In genomic region chr19:1041272-1041834, GRCh38 we compare ENCODE assay signal across 8 cellular contexts. TPM values are rescaled to one million over a fixed set of nuclear protein-coding genes. Genes with fewer than 3 reads are reported as not detected.
A peak's percentile ranks its signal among the peaks of the same experiment; 100 is the strongest.
DNase-seq lines count a peak whose midpoint lies in the region; ATAC-seq and TF ChIP-seq lines count a peak whose summit lies in the region.
"Had no signal": no experiment of that assay in that cellular context is flagged by ENCODE, and none has a peak within 500 bp of the region (broad histone marks: within the 10 kb centered on the region; RNA-seq: fewer than 3 reads in every experiment).

No MANE protein-coding gene starts in this region.

- POLR2A ChIA-PET in WTC11 (lab: Charles Lee), result interaction anchor here (0.6 to 3.2 kb wide), 6 partner anchors 14 to 403 kb away, joined by 3 to 70 read pairs (median 4); partner anchors contain the start of genes ARHGAP45 and CNN2

- 55% methylated on average over 25 of the region's 26 CpGs for WGBS in smooth muscle cell (ENCODE audit: low lambda C conversion rate)

- H3K4me3 Mint-ChIP-seq in WTC11, result peak overlapping the region; percentile 84

- H3K9me3 Mint-ChIP-seq in WTC11, result no peaks in the 10 kb centered on the region

- CTCF ChIA-PET in WTC11 (lab: Charles Lee), result interaction anchor here (0.6 to 3.4 kb wide), 6 partner anchors 9 to 185 kb away, joined by 3 to 29 read pairs (median 8); partner anchors contain the start of gene ARHGAP45

- no peak for TF ChIP-seq CTCF in HFF-Myc (IDR thresholded peaks at IDR 0.05; ENCODE audit: low read depth, low read length, missing control alignments)
- TF ChIP-seq CTCF in WTC11 (IDR thresholded peaks at IDR 0.05), result no peak
- TF ChIP-seq CTCF in left ventricle myocardium inferior (IDR thresholded peaks at IDR 0.05; ENCODE audit: borderline replicate concordance), result no peak
- TF ChIP-seq CTCF in smooth muscle cell (IDR thresholded peaks at IDR 0.05; ENCODE audit: borderline replicate concordance, insufficient read depth, poor library complexity, severe bottlenecking), result no peak

- peaks cover 37% of the 10 kb centered on the region for H3K4me1 ChIP-seq in left ventricle myocardium inferior
- H3K4me1 ChIP-seq in smooth muscle cell (ENCODE audit: low read depth), result peaks cover 6% of the 10 kb centered on the region

- no peak overlapping the region for H3K27ac ChIP-seq in left ventricle myocardium inferior (replicated peaks)
- H3K27ac ChIP-seq in smooth muscle cell (ENCODE audit: low read depth), result no peak overlapping the region

- peaks cover 19% of the 10 kb centered on the region for H3K36me3 Mint-ChIP-seq in WTC11

- H3K36me3 ChIP-seq in left ventricle myocardium inferior, result peaks cover 17% of the 10 kb centered on the region
- H3K36me3 ChIP-seq in smooth muscle cell (ENCODE audit: low read depth), result no peaks in the 10 kb centered on the region

- intact Hi-C loops in left ventricle myocardium inferior (cut with micrococcal nuclease), result no loop called here

- H3K9ac ChIP-seq in smooth muscle cell (ENCODE audit: low read depth), result no peak overlapping the region

- H3K27ac Mint-ChIP-seq in WTC11, result no peak overlapping the region

- peaks cover 33% of the 10 kb centered on the region for H4K20me1 ChIP-seq in smooth muscle cell (ENCODE audit: low read depth)

- no peaks in the 10 kb centered on the region for H3K27me3 Mint-ChIP-seq in WTC11 (ENCODE audit: low read depth)

- H3K9me3 ChIP-seq in left ventricle myocardium inferior (replicated peaks) (no peaks in the 10 kb centered on the region), smooth muscle cell (replicated peaks; ENCODE audit: low read depth) (no peaks in the 10 kb centered on the region)

- no peaks in the 10 kb centered on the region for H3K79me2 ChIP-seq in smooth muscle cell (ENCODE audit: low read depth)

- no peak overlapping the region for H2AFZ ChIP-seq in smooth muscle cell (ENCODE audit: low read depth)

- no peak for ATAC-seq in WTC11

- H3K4me3 ChIP-seq in HFF-Myc (replicated peaks; ENCODE audit: low read depth, low read length), result peak overlapping the region; percentile 50; the same call in 1 of the 2 replicates
- peak overlapping the region; percentile 78 for H3K4me3 ChIP-seq in left ventricle myocardium inferior
- peak overlapping the region; percentile 54 for H3K4me3 ChIP-seq in smooth muscle cell

- no peaks in the 10 kb centered on the region for H3F3A ChIP-seq in smooth muscle cell (ENCODE audit: low read depth)

- H3K27me3 ChIP-seq in left ventricle myocardium inferior (ENCODE audit: low read depth), result no peaks in the 10 kb centered on the region
- no peaks in the 10 kb centered on the region for H3K27me3 ChIP-seq in smooth muscle cell (ENCODE audit: low read depth)

- peak overlapping the region; percentile 87 for H3K4me2 ChIP-seq in smooth muscle cell

- DNase-seq in HFF-Myc (ENCODE audit: extremely low read depth, low read depth) (no peak), WTC11 (ENCODE audit: low spot score) (no peak), left ventricle myocardium inferior (no peak), smooth muscle cell (lab: John Stamatoyannopoulos, UW; ENCODE audit: unreplicated experiment) (no peak), EL (no peak), MV-4-11 (lab: John Stamatoyannopoulos, UW) (no peak), NCI-H1694 treated with DMSO at 0.1 percent for 48 hours (lab: John Stamatoyannopoulos, UW) (no peak)

- peaks cover 12% of the 10 kb centered on the region for H3K4me1 Mint-ChIP-seq in WTC11

TF ChIP-seq in WTC11, 78 proteins besides CTCF, POLR2A, EP300 and RAD21:
- TF ChIP-seq GTF2I (CRISPR knock-in tag; conservative IDR thresholded peaks at IDR 0.05), result peak; percentile 93
- 0 out of 2 replicates have a peak, but pooled peaks have one; percentile 3 for TF ChIP-seq HMGXB4 (CRISPR knock-in tag; IDR thresholded peaks at IDR 0.05)
- no peak for TF ChIP-seq NR3C1 (CRISPR knock-in tag; conservative IDR thresholded peaks at IDR 0.05; ENCODE audit: low read depth)

RNA-seq across cellular contexts. Expression of gene ABCA7, which starts 1.4 kb away (rescaled TPM):
- 40.3 to 45.0 TPM (median 41.3 TPM) in 3 replicates for total RNA-seq in WTC11 (2021)
- total RNA-seq in left ventricle myocardium inferior, result 9.3 TPM
- total RNA-seq in smooth muscle cell, result 4.1 and 5.0 TPM in 2 replicates
- 11.8 and 26.5 TPM in 2 replicates for polyA plus RNA-seq in smooth muscle cell

RNA-seq across cellular contexts. Expression of gene CNN2, which starts 14.9 kb away (rescaled TPM):
- total RNA-seq in WTC11 (2021) (387 to 391 TPM (median 390 TPM) in 3 replicates), left ventricle myocardium inferior (45.6 TPM), smooth muscle cell (150 and 155 TPM in 2 replicates)
- 392 and 404 TPM in 2 replicates for polyA plus RNA-seq in smooth muscle cell

RNA-seq across cellular contexts. Expression of gene RNU6-2, which starts 20.0 kb away (rescaled TPM):
- total RNA-seq in WTC11 (2021) (not detected in 3 replicates), left ventricle myocardium inferior (not detected), smooth muscle cell (not detected in 2 replicates)
- not detected in 2 replicates for polyA plus RNA-seq in smooth muscle cell
- total RNA-seq: dermis microvascular lymphatic vessel endothelial cell had no signal

RNA-seq across cellular contexts. Expression of gene TMEM259, which starts 20.4 kb away (rescaled TPM):
- total RNA-seq in WTC11 (2021), result 176 to 202 TPM (median 191 TPM) in 3 replicates
- 119 TPM for total RNA-seq in left ventricle myocardium inferior
- 112 and 133 TPM in 2 replicates for total RNA-seq in smooth muscle cell
- polyA plus RNA-seq in smooth muscle cell, result 232 and 301 TPM in 2 replicates

RNA-seq across cellular contexts. Expression of gene ARHGAP45, which starts 25.6 kb away (rescaled TPM):
- total RNA-seq in WTC11 (2021) (40.9 to 46.4 TPM (median 44.1 TPM) in 3 replicates), left ventricle myocardium inferior (4.8 TPM), smooth muscle cell (4.4 and 8.7 TPM in 2 replicates)
- polyA plus RNA-seq in smooth muscle cell, result 8.0 and 13.9 TPM in 2 replicates
